ENCODE assay signal across 2 cellular contexts in genomic region chr1:229210844-229211243, GRCh38.
TF ChIP-seq lines count a peak whose summit lies in the region.

No MANE protein-coding gene starts in this region.

TF ChIP-seq in SK-N-SH, 30 proteins besides CTCF, POLR2A, EP300 and RAD21 (continued from another document):
- TF ChIP-seq USF1 (IDR thresholded peaks at IDR 0.05; ENCODE audit: borderline replicate concordance, low read depth), result peak; percentile 56; the same call in 1 of the 2 replicates

TF ChIP-seq in SK-N-SH treated with all-trans-retinoic acid at 6 μM for 48 hours, 23 proteins besides CTCF, POLR2A, EP300 and RAD21 (continued from another document):
- TF ChIP-seq CSRNP3 (CRISPR knock-in tag; IDR thresholded peaks at IDR 0.05) (no peak), ZNF70 (CRISPR knock-in tag; IDR thresholded peaks at IDR 0.05) (no peak), ZC3H10 (CRISPR knock-in tag; IDR thresholded peaks at IDR 0.05) (no peak), TSHZ2 (CRISPR knock-in tag; IDR thresholded peaks at IDR 0.05) (no peak), GLIS3 (CRISPR knock-in tag; IDR thresholded peaks at IDR 0.05) (no peak), OSR1 (CRISPR knock-in tag; IDR thresholded peaks at IDR 0.05) (no peak), RARB (CRISPR knock-in tag; IDR thresholded peaks at IDR 0.05) (no peak), POU6F1 (CRISPR knock-in tag; IDR thresholded peaks at IDR 0.05; ENCODE audit: borderline replicate concordance, low read depth) (no peak), TCF4 (CRISPR knock-in tag; IDR thresholded peaks at IDR 0.05; ENCODE audit: borderline replicate concordance) (no peak)
- TF ChIP-seq, protein P1, sequence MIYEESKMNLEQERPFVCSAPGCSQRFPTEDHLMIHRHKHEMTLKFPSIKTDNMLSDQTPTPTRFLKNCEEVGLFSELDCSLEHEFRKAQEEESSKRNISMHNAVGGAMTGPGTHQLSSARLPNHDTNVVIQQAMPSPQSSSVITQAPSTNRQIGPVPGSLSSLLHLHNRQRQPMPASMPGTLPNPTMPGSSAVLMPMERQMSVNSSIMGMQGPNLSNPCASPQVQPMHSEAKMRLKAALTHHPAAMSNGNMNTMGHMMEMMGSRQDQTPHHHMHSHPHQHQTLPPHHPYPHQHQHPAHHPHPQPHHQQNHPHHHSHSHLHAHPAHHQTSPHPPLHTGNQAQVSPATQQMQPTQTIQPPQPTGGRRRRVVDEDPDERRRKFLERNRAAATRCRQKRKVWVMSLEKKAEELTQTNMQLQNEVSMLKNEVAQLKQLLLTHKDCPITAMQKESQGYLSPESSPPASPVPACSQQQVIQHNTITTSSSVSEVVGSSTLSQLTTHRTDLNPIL (CRISPR knock-in tag; IDR thresholded peaks at IDR 0.05; ENCODE audit: low read depth), result no peak
- TF ChIP-seq, protein P2, sequence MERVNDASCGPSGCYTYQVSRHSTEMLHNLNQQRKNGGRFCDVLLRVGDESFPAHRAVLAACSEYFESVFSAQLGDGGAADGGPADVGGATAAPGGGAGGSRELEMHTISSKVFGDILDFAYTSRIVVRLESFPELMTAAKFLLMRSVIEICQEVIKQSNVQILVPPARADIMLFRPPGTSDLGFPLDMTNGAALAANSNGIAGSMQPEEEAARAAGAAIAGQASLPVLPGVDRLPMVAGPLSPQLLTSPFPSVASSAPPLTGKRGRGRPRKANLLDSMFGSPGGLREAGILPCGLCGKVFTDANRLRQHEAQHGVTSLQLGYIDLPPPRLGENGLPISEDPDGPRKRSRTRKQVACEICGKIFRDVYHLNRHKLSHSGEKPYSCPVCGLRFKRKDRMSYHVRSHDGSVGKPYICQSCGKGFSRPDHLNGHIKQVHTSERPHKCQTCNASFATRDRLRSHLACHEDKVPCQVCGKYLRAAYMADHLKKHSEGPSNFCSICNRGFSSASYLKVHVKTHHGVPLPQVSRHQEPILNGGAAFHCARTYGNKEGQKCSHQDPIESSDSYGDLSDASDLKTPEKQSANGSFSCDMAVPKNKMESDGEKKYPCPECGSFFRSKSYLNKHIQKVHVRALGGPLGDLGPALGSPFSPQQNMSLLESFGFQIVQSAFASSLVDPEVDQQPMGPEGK (CRISPR knock-in tag; IDR thresholded peaks at IDR 0.05; ENCODE audit: borderline replicate concordance), result no peak
